ENCODE assay signal across 1 cellular context in genomic region chr3:155846119-155846518, GRCh38.
TF ChIP-seq lines count a peak whose summit lies in the region.

No MANE protein-coding gene starts in this region.

TF ChIP-seq in GM12878, 131 proteins besides CTCF, POLR2A, EP300 and RAD21 (continued from another document):
- TF ChIP-seq CBX3 (IDR thresholded peaks at IDR 0.05; ENCODE audit: borderline replicate concordance, low read depth) (no peak), YBX1 (IDR thresholded peaks at IDR 0.05) (no peak), HDAC2 (IDR thresholded peaks at IDR 0.05) (no peak), MTA3 (IDR thresholded peaks at IDR 0.05; ENCODE audit: borderline replicate concordance, low read length) (no peak), ZBED1 (IDR thresholded peaks at IDR 0.05; ENCODE audit: borderline replicate concordance) (peak; percentile 26; the same call in 1 of the 2 replicates), LARP7 (IDR thresholded peaks at IDR 0.05) (no peak), POU2F2 (IDR thresholded peaks at IDR 0.05; ENCODE audit: borderline replicate concordance, low read depth, low read length) (no peak), BACH1 (IDR thresholded peaks at IDR 0.05; ENCODE audit: borderline replicate concordance) (no peak), EED (IDR thresholded peaks at IDR 0.05; ENCODE audit: low read depth) (no peak), MTA2 (IDR thresholded peaks at IDR 0.05; ENCODE audit: low read depth) (peak; percentile 41; the same call in 1 of the 2 replicates), BCL11A (IDR thresholded peaks at IDR 0.05; ENCODE audit: low read depth, low read length) (no peak), IKZF2 (IDR thresholded peaks at IDR 0.05) (peak; percentile 21 to 49; a peak in 2 of 4 replicates), RAD51 (IDR thresholded peaks at IDR 0.05) (0 out of 2 replicates have a peak, but pooled peaks have one; percentile 8), SIX5 (IDR thresholded peaks at IDR 0.05; ENCODE audit: low read depth, low read length, severe bottlenecking) (no peak), FOXM1 (IDR thresholded peaks at IDR 0.05; ENCODE audit: low read depth, low read length) (no peak), JUNB (IDR thresholded peaks at IDR 0.05) (no peak), DPF2 (IDR thresholded peaks at IDR 0.05) (peak; percentile 35; the same call in 1 of the 2 replicates), CREM (IDR thresholded peaks at IDR 0.05; ENCODE audit: low read depth) (no peak), RB1 (IDR thresholded peaks at IDR 0.05; ENCODE audit: borderline replicate concordance) (no peak), NFIC (IDR thresholded peaks at IDR 0.05; ENCODE audit: low read depth, low read length) (0 out of 2 replicates have a peak, but pooled peaks have one; percentile 16), NRF1 (conservative IDR thresholded peaks at IDR 0.05; ENCODE audit: low read depth, low read length) (no peak), MEF2B (IDR thresholded peaks at IDR 0.05; ENCODE audit: partially characterized antibody, poor library complexity, severe bottlenecking) (peak; percentile 48), CREB1 (IDR thresholded peaks at IDR 0.05; ENCODE audit: low read depth) (no peak)
- TF ChIP-seq, protein P1, sequence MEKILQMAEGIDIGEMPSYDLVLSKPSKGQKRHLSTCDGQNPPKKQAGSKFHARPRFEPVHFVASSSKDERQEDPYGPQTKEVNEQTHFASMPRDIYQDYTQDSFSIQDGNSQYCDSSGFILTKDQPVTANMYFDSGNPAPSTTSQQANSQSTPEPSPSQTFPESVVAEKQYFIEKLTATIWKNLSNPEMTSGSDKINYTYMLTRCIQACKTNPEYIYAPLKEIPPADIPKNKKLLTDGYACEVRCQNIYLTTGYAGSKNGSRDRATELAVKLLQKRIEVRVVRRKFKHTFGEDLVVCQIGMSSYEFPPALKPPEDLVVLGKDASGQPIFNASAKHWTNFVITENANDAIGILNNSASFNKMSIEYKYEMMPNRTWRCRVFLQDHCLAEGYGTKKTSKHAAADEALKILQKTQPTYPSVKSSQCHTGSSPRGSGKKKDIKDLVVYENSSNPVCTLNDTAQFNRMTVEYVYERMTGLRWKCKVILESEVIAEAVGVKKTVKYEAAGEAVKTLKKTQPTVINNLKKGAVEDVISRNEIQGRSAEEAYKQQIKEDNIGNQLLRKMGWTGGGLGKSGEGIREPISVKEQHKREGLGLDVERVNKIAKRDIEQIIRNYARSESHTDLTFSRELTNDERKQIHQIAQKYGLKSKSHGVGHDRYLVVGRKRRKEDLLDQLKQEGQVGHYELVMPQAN (conservative IDR thresholded peaks at IDR 0.05): no peak
- TF ChIP-seq, protein P2, sequence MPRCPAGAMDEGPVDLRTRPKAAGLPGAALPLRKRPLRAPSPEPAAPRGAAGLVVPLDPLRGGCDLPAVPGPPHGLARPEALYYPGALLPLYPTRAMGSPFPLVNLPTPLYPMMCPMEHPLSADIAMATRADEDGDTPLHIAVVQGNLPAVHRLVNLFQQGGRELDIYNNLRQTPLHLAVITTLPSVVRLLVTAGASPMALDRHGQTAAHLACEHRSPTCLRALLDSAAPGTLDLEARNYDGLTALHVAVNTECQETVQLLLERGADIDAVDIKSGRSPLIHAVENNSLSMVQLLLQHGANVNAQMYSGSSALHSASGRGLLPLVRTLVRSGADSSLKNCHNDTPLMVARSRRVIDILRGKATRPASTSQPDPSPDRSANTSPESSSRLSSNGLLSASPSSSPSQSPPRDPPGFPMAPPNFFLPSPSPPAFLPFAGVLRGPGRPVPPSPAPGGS (IDR thresholded peaks at IDR 0.05; ENCODE audit: borderline replicate concordance, insufficient read depth, low read depth, low read length, poor library complexity, severe bottlenecking): no peak
- TF ChIP-seq, protein P3, sequence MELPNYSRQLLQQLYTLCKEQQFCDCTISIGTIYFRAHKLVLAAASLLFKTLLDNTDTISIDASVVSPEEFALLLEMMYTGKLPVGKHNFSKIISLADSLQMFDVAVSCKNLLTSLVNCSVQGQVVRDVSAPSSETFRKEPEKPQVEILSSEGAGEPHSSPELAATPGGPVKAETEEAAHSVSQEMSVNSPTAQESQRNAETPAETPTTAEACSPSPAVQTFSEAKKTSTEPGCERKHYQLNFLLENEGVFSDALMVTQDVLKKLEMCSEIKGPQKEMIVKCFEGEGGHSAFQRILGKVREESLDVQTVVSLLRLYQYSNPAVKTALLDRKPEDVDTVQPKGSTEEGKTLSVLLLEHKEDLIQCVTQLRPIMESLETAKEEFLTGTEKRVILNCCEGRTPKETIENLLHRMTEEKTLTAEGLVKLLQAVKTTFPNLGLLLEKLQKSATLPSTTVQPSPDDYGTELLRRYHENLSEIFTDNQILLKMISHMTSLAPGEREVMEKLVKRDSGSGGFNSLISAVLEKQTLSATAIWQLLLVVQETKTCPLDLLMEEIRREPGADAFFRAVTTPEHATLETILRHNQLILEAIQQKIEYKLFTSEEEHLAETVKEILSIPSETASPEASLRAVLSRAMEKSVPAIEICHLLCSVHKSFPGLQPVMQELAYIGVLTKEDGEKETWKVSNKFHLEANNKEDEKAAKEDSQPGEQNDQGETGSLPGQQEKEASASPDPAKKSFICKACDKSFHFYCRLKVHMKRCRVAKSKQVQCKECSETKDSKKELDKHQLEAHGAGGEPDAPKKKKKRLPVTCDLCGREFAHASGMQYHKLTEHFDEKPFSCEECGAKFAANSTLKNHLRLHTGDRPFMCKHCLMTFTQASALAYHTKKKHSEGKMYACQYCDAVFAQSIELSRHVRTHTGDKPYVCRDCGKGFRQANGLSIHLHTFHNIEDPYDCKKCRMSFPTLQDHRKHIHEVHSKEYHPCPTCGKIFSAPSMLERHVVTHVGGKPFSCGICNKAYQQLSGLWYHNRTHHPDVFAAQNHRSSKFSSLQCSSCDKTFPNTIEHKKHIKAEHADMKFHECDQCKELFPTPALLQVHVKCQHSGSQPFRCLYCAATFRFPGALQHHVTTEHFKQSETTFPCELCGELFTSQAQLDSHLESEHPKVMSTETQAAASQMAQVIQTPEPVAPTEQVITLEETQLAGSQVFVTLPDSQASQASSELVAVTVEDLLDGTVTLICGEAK (IDR thresholded peaks at IDR 0.05; ENCODE audit: borderline replicate concordance): no peak
- TF ChIP-seq, protein P4, sequence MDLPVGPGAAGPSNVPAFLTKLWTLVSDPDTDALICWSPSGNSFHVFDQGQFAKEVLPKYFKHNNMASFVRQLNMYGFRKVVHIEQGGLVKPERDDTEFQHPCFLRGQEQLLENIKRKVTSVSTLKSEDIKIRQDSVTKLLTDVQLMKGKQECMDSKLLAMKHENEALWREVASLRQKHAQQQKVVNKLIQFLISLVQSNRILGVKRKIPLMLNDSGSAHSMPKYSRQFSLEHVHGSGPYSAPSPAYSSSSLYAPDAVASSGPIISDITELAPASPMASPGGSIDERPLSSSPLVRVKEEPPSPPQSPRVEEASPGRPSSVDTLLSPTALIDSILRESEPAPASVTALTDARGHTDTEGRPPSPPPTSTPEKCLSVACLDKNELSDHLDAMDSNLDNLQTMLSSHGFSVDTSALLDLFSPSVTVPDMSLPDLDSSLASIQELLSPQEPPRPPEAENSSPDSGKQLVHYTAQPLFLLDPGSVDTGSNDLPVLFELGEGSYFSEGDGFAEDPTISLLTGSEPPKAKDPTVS (IDR thresholded peaks at IDR 0.05; ENCODE audit: low read depth, low read length): no peak
- TF ChIP-seq, protein P5, sequence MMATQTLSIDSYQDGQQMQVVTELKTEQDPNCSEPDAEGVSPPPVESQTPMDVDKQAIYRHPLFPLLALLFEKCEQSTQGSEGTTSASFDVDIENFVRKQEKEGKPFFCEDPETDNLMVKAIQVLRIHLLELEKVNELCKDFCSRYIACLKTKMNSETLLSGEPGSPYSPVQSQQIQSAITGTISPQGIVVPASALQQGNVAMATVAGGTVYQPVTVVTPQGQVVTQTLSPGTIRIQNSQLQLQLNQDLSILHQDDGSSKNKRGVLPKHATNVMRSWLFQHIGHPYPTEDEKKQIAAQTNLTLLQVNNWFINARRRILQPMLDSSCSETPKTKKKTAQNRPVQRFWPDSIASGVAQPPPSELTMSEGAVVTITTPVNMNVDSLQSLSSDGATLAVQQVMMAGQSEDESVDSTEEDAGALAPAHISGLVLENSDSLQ (IDR thresholded peaks at IDR 0.05): no peak
- TF ChIP-seq, protein P6, sequence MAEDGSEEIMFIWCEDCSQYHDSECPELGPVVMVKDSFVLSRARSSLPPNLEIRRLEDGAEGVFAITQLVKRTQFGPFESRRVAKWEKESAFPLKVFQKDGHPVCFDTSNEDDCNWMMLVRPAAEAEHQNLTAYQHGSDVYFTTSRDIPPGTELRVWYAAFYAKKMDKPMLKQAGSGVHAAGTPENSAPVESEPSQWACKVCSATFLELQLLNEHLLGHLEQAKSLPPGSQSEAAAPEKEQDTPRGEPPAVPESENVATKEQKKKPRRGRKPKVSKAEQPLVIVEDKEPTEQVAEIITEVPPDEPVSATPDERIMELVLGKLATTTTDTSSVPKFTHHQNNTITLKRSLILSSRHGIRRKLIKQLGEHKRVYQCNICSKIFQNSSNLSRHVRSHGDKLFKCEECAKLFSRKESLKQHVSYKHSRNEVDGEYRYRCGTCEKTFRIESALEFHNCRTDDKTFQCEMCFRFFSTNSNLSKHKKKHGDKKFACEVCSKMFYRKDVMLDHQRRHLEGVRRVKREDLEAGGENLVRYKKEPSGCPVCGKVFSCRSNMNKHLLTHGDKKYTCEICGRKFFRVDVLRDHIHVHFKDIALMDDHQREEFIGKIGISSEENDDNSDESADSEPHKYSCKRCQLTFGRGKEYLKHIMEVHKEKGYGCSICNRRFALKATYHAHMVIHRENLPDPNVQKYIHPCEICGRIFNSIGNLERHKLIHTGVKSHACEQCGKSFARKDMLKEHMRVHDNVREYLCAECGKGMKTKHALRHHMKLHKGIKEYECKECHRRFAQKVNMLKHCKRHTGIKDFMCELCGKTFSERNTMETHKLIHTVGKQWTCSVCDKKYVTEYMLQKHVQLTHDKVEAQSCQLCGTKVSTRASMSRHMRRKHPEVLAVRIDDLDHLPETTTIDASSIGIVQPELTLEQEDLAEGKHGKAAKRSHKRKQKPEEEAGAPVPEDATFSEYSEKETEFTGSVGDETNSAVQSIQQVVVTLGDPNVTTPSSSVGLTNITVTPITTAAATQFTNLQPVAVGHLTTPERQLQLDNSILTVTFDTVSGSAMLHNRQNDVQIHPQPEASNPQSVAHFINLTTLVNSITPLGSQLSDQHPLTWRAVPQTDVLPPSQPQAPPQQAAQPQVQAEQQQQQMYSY (CRISPR knock-in tag; IDR thresholded peaks at IDR 0.05): no peak
